ENCODE assay signal across 8 cellular contexts in the genomic region with DNA sequence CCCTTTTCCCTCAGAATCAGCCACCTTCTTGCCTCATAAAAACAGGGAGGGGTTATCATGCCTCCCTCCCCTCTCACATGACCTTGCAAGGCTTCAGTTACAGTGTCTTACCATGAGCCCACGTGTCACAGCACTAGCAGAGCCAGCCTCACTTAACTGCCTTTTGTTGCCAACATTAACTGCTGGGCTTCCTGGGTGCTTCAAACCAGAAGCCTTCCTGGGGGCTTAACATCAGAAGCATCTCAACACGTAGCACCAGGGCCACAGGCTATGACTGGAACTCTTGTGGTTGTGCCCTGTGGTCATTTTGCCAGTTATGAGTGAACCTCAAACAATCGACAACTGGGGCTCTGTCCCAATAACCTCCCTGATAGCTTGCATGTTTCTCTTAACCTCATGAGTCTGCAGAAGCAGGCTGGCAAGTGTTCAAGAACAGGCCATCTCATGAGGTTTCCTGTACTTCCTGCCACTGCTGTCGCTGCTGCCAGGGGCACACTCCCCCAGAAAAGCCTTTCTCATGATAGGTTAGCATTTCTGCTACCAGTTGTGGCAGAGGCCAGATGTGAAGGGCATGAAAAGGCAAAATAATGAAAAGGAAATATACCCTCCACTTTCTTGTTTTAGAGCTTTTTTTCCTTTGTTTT.
A peak's percentile ranks its signal among the peaks of the same experiment; 100 is the strongest.
DNase-seq lines count a peak whose midpoint lies in the region; ATAC-seq and TF ChIP-seq lines count a peak whose summit lies in the region.

No MANE protein-coding gene starts in this region.

- H3K4me3 ChIP-seq in retinal pigment epithelial cell (ENCODE audit: low read length) = no peak overlapping the region
- H3K4me3 ChIP-seq in osteoblast (ENCODE audit: insufficient read depth, low read length) = no peak overlapping the region

- H4K20me1 ChIP-seq in osteoblast (ENCODE audit: insufficient read depth, low read length) = no peaks in the 10 kb centered on the region

- peak; percentile 69 for DNase-seq in Right ventricle myocardium inferior (ENCODE audit: missing footprints)
- DNase-seq in cardiac septum (ENCODE audit: low spot score) = no peak
- peak; percentile 100 for DNase-seq in Kasumi-1 (lab: John Stamatoyannopoulos, UW)
- DNase-seq in activated CD4-positive, alpha-beta T cell treated with anti-CD3 and anti-CD28 coated beads for 4 hours = peak; percentile 18 to 33
- peak; percentile 20 for DNase-seq in effector CD4-positive, alpha-beta T cell
- peak; percentile 5 for DNase-seq in retinal pigment epithelial cell (ENCODE audit: low read depth)
- DNase-seq in NCI-H510A treated with DMSO at 0.1 percent for 48 hours (lab: John Stamatoyannopoulos, UW) = no peak
- DNase-seq in osteoblast (ENCODE audit: insufficient read length, low spot score, missing footprints) = no peak

- no peaks in the 10 kb centered on the region for H3K36me3 ChIP-seq in osteoblast (ENCODE audit: insufficient read depth, low read length)

- H3K9me3 ChIP-seq in osteoblast (ENCODE audit: low read depth, low read length) = no peaks in the 10 kb centered on the region

- H3K27me3 ChIP-seq in osteoblast (ENCODE audit: insufficient read depth, low read length) = no peaks in the 10 kb centered on the region

- no peak overlapping the region for H3K4me2 ChIP-seq in osteoblast (ENCODE audit: insufficient read depth, low read length)

- H3K27ac ChIP-seq in osteoblast (ENCODE audit: low read depth, low read length) = no peak overlapping the region

- H3K79me2 ChIP-seq in osteoblast (ENCODE audit: insufficient read depth, low read length) = no peaks in the 10 kb centered on the region

- peaks cover 3% of the 10 kb centered on the region for H3K4me1 ChIP-seq in osteoblast (ENCODE audit: insufficient read depth, low read length)

- intact Hi-C loops in Right ventricle myocardium inferior (cut with DNase I) (loop anchor here (2.0 to 10.0 kb wide), 2 partner anchors 31 to 105 kb away; no protein-coding TSS in a partner anchor), cardiac septum (cut with DNase I) (loop anchor here (2.0 to 10.0 kb wide), 3 partner anchors 33 to 115 kb away; no protein-coding TSS in a partner anchor)

- ATAC-seq in Right ventricle myocardium inferior = peak; percentile 63

- no peak overlapping the region for H2AFZ ChIP-seq in osteoblast (ENCODE audit: low read length)

- TF ChIP-seq CTCF in retinal pigment epithelial cell (conservative IDR thresholded peaks at IDR 0.05; ENCODE audit: low read depth, low read length) (no peak), osteoblast (IDR thresholded peaks at IDR 0.05; ENCODE audit: extremely low read depth, low read depth, low read length) (no peak)

Comparison
In these comparisons a context has a peak if more than half of its experiments do, and no peak if none do; other contexts are left out.
1. DNase-seq: peak in Right ventricle myocardium inferior (single experiment), Kasumi-1 (2 of 2), activated CD4-positive, alpha-beta T cell treated with anti-CD3 and anti-CD28 coated beads for 4 hours (2 of 2), effector CD4-positive, alpha-beta T cell (single experiment) and retinal pigment epithelial cell (single experiment); none in cardiac septum (single experiment), NCI-H510A treated with DMSO at 0.1 percent for 48 hours (single experiment) and osteoblast (single experiment).